1 cellular context compared by ENCODE assay signal in the genomic region with DNA sequence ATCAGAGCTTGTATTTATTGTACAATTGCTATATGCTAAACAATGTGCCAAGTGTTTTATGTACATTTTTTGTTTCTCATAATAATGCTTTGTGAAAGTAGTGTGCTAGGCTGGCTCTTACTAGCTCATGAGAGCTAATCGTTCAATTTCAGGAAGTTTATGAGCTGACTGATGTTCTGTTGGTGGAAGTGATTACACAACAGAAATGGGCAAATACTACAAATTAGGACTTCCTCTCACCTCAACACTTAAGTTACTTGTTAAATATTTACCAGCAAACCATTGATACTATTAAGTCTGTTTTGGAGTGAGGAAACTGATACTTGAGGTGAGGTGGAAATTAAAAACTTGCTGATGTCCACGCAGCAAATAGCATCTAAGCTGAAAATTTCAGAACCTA.
TF ChIP-seq lines count a peak whose summit lies in the region.

No MANE protein-coding gene starts in this region.

TF ChIP-seq in GM12878, 131 proteins besides CTCF, POLR2A, EP300 and RAD21:
- TF ChIP-seq, protein P1, sequence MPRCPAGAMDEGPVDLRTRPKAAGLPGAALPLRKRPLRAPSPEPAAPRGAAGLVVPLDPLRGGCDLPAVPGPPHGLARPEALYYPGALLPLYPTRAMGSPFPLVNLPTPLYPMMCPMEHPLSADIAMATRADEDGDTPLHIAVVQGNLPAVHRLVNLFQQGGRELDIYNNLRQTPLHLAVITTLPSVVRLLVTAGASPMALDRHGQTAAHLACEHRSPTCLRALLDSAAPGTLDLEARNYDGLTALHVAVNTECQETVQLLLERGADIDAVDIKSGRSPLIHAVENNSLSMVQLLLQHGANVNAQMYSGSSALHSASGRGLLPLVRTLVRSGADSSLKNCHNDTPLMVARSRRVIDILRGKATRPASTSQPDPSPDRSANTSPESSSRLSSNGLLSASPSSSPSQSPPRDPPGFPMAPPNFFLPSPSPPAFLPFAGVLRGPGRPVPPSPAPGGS (IDR thresholded peaks at IDR 0.05; ENCODE audit: borderline replicate concordance, insufficient read depth, low read depth, low read length, poor library complexity, severe bottlenecking): no peak
- TF ChIP-seq ETV6 (conservative IDR thresholded peaks at IDR 0.05 in 1 of 2, IDR thresholded peaks at IDR 0.05 in 1 of 2; ENCODE audit: borderline replicate concordance in 1 of 2, low read depth in 1 of 2) (no peak), CBX3 (IDR thresholded peaks at IDR 0.05; ENCODE audit: borderline replicate concordance, low read depth) (no peak), KAT2A (conservative IDR thresholded peaks at IDR 0.05; ENCODE audit: control insufficient read depth, low read depth, low read length) (no peak), NR2C1 (IDR thresholded peaks at IDR 0.05) (no peak), RELA (IDR thresholded peaks at IDR 0.05; ENCODE audit: borderline replicate concordance, partially characterized antibody) (no peak), BHLHE40 (IDR thresholded peaks at IDR 0.05; ENCODE audit: borderline replicate concordance in 1 of 2, low read depth in 2 of 2, low read length in 1 of 2) (no peak), SREBF1 (IDR thresholded peaks at IDR 0.05; ENCODE audit: low read length) (no peak), RFX5 (IDR thresholded peaks at IDR 0.05; ENCODE audit: low read depth, low read length) (no peak), CEBPB (IDR thresholded peaks at IDR 0.05; ENCODE audit: borderline replicate concordance in 1 of 2, low read depth in 2 of 2, low read length in 2 of 2) (no peak), HDAC6 (IDR thresholded peaks at IDR 0.05; ENCODE audit: unreplicated experiment) (no peak)
- TF ChIP-seq, protein P2, sequence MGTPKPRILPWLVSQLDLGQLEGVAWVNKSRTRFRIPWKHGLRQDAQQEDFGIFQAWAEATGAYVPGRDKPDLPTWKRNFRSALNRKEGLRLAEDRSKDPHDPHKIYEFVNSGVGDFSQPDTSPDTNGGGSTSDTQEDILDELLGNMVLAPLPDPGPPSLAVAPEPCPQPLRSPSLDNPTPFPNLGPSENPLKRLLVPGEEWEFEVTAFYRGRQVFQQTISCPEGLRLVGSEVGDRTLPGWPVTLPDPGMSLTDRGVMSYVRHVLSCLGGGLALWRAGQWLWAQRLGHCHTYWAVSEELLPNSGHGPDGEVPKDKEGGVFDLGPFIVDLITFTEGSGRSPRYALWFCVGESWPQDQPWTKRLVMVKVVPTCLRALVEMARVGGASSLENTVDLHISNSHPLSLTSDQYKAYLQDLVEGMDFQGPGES (IDR thresholded peaks at IDR 0.05): no peak
- TF ChIP-seq, protein P3, sequence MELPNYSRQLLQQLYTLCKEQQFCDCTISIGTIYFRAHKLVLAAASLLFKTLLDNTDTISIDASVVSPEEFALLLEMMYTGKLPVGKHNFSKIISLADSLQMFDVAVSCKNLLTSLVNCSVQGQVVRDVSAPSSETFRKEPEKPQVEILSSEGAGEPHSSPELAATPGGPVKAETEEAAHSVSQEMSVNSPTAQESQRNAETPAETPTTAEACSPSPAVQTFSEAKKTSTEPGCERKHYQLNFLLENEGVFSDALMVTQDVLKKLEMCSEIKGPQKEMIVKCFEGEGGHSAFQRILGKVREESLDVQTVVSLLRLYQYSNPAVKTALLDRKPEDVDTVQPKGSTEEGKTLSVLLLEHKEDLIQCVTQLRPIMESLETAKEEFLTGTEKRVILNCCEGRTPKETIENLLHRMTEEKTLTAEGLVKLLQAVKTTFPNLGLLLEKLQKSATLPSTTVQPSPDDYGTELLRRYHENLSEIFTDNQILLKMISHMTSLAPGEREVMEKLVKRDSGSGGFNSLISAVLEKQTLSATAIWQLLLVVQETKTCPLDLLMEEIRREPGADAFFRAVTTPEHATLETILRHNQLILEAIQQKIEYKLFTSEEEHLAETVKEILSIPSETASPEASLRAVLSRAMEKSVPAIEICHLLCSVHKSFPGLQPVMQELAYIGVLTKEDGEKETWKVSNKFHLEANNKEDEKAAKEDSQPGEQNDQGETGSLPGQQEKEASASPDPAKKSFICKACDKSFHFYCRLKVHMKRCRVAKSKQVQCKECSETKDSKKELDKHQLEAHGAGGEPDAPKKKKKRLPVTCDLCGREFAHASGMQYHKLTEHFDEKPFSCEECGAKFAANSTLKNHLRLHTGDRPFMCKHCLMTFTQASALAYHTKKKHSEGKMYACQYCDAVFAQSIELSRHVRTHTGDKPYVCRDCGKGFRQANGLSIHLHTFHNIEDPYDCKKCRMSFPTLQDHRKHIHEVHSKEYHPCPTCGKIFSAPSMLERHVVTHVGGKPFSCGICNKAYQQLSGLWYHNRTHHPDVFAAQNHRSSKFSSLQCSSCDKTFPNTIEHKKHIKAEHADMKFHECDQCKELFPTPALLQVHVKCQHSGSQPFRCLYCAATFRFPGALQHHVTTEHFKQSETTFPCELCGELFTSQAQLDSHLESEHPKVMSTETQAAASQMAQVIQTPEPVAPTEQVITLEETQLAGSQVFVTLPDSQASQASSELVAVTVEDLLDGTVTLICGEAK (IDR thresholded peaks at IDR 0.05; ENCODE audit: borderline replicate concordance): no peak
- TF ChIP-seq, protein P4, sequence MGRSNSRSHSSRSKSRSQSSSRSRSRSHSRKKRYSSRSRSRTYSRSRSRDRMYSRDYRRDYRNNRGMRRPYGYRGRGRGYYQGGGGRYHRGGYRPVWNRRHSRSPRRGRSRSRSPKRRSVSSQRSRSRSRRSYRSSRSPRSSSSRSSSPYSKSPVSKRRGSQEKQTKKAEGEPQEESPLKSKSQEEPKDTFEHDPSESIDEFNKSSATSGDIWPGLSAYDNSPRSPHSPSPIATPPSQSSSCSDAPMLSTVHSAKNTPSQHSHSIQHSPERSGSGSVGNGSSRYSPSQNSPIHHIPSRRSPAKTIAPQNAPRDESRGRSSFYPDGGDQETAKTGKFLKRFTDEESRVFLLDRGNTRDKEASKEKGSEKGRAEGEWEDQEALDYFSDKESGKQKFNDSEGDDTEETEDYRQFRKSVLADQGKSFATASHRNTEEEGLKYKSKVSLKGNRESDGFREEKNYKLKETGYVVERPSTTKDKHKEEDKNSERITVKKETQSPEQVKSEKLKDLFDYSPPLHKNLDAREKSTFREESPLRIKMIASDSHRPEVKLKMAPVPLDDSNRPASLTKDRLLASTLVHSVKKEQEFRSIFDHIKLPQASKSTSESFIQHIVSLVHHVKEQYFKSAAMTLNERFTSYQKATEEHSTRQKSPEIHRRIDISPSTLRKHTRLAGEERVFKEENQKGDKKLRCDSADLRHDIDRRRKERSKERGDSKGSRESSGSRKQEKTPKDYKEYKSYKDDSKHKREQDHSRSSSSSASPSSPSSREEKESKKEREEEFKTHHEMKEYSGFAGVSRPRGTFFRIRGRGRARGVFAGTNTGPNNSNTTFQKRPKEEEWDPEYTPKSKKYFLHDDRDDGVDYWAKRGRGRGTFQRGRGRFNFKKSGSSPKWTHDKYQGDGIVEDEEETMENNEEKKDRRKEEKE (IDR thresholded peaks at IDR 0.05): no peak
